Comparison of ENCODE assay signal across 10 cellular contexts in genomic region chr2:138712212-138712979, GRCh38.
DNase-seq lines count a peak whose midpoint lies in the region; ATAC-seq and TF ChIP-seq lines count a peak whose summit lies in the region.
"Had no signal": no experiment of that assay in that cellular context is flagged by ENCODE, and none has a peak within 500 bp of the region (broad histone marks: within the 10 kb centered on the region; RNA-seq: fewer than 3 reads in every experiment).

No MANE protein-coding gene starts in this region.

- no peak overlapping the region for H3K27ac Mint-ChIP-seq in activated naive CD8-positive, alpha-beta T cell treated with anti-CD3 and anti-CD28 coated beads, Interleukin-2, amount 50 U/mL, for 24 hours
- H3K27ac Mint-ChIP-seq in activated naive CD8-positive, alpha-beta T cell treated with anti-CD3 and anti-CD28 coated beads for 36 hours = no peak overlapping the region

- intact Hi-C loops in colonic mucosa (cut with DNase I) = no loop called here

- peak; percentile 20 for ATAC-seq in activated naive CD8-positive, alpha-beta T cell treated with anti-CD3 and anti-CD28 coated beads, Interleukin-2, amount 50 U/mL, for 24 hours
- peak; percentile 92 for ATAC-seq in HG02852 (IDR thresholded peaks at IDR 0.05; ENCODE audit: unreplicated experiment)
- ATAC-seq in foreskin keratinocyte = no peak
- ATAC-seq: A549 had no signal

- no peak for TF ChIP-seq CTCF in colonic mucosa (IDR thresholded peaks at IDR 0.05)
- no peak for TF ChIP-seq CTCF in foreskin keratinocyte (conservative IDR thresholded peaks at IDR 0.05)

- H3K27ac ChIP-seq in SJCRH30 (no peak overlapping the region), colonic mucosa (no peak overlapping the region), foreskin keratinocyte (no peak overlapping the region)
- H3K27ac ChIP-seq: A549 had no signal

- H3K9me3 ChIP-seq in SJCRH30 (replicated peaks) (no peaks in the 10 kb centered on the region), colonic mucosa (no peaks in the 10 kb centered on the region)
- H3K9me3 ChIP-seq: A549 had no signal

- H3K4me1 ChIP-seq in SJCRH30 (peaks cover 7% of the 10 kb centered on the region), colonic mucosa (no peaks in the 10 kb centered on the region), foreskin keratinocyte (no peaks in the 10 kb centered on the region)

- H3K9ac ChIP-seq in colonic mucosa (ENCODE audit: low read depth in 2 of 2, low read length in 2 of 2) = no peak overlapping the region

- DNase-seq in activated naive CD8-positive, alpha-beta T cell treated with anti-CD3 and anti-CD28 coated beads, Interleukin-2, amount 50 U/mL, for 24 hours = no peak
- DNase-seq in activated naive CD8-positive, alpha-beta T cell treated with anti-CD3 and anti-CD28 coated beads for 36 hours = no peak
- peak; percentile 13 for DNase-seq in NCI-H226
- peak; percentile 58 for DNase-seq in stromal cell of bone marrow (ENCODE audit: low read depth)
- DNase-seq in SJCRH30 = no peak
- DNase-seq in colonic mucosa = no peak
- no peak for DNase-seq in foreskin keratinocyte
- DNase-seq: activated CD8-positive, alpha-beta memory T cell treated with anti-CD3 and anti-CD28 coated beads, Interleukin-2, amount 50 U/mL, for 4 hours had no signal

- no peaks in the 10 kb centered on the region for H3K36me3 Mint-ChIP-seq in activated naive CD8-positive, alpha-beta T cell treated with anti-CD3 and anti-CD28 coated beads, Interleukin-2, amount 50 U/mL, for 24 hours (ENCODE audit: low read depth)
- H3K36me3 Mint-ChIP-seq in activated naive CD8-positive, alpha-beta T cell treated with anti-CD3 and anti-CD28 coated beads for 36 hours = no peaks in the 10 kb centered on the region

- no peak overlapping the region for H3K4me3 ChIP-seq in SJCRH30
- H3K4me3 ChIP-seq in colonic mucosa = no peak overlapping the region
- H3K4me3 ChIP-seq: A549 had no signal

- no peaks in the 10 kb centered on the region for H3K27me3 ChIP-seq in SJCRH30
- no peaks in the 10 kb centered on the region for H3K27me3 ChIP-seq in colonic mucosa
- H3K27me3 ChIP-seq in foreskin keratinocyte = no peaks in the 10 kb centered on the region

- no peaks in the 10 kb centered on the region for H3K9me3 Mint-ChIP-seq in activated naive CD8-positive, alpha-beta T cell treated with anti-CD3 and anti-CD28 coated beads, Interleukin-2, amount 50 U/mL, for 24 hours
- H3K9me3 Mint-ChIP-seq in activated naive CD8-positive, alpha-beta T cell treated with anti-CD3 and anti-CD28 coated beads for 36 hours = no peaks in the 10 kb centered on the region

- H3K36me3 ChIP-seq in SJCRH30 (no peaks in the 10 kb centered on the region), colonic mucosa (no peaks in the 10 kb centered on the region)

- no peaks in the 10 kb centered on the region for H3K4me1 Mint-ChIP-seq in activated naive CD8-positive, alpha-beta T cell treated with anti-CD3 and anti-CD28 coated beads, Interleukin-2, amount 50 U/mL, for 24 hours
- H3K4me1 Mint-ChIP-seq in activated naive CD8-positive, alpha-beta T cell treated with anti-CD3 and anti-CD28 coated beads for 36 hours = no peaks in the 10 kb centered on the region

- H3K27me3 Mint-ChIP-seq in activated naive CD8-positive, alpha-beta T cell treated with anti-CD3 and anti-CD28 coated beads, Interleukin-2, amount 50 U/mL, for 24 hours = peaks cover 4% of the 10 kb centered on the region
- H3K27me3 Mint-ChIP-seq in activated naive CD8-positive, alpha-beta T cell treated with anti-CD3 and anti-CD28 coated beads for 36 hours = no peaks in the 10 kb centered on the region

- no peak overlapping the region for H3K4me3 Mint-ChIP-seq in activated naive CD8-positive, alpha-beta T cell treated with anti-CD3 and anti-CD28 coated beads, Interleukin-2, amount 50 U/mL, for 24 hours
- no peak overlapping the region for H3K4me3 Mint-ChIP-seq in activated naive CD8-positive, alpha-beta T cell treated with anti-CD3 and anti-CD28 coated beads for 36 hours

Comparison
In these comparisons a context has a peak if more than half of its experiments do, and no peak if none do; other contexts are left out.
1. DNase-seq: peak in NCI-H226 (single experiment) and stromal cell of bone marrow (single experiment); none in activated naive CD8-positive, alpha-beta T cell treated with anti-CD3 and anti-CD28 coated beads, Interleukin-2, amount 50 U/mL, for 24 hours (single experiment), activated naive CD8-positive, alpha-beta T cell treated with anti-CD3 and anti-CD28 coated beads for 36 hours (single experiment), SJCRH30 (0 of 2), colonic mucosa (single experiment) and foreskin keratinocyte (0 of 2).